Comparison of ENCODE assay signal across 18 cellular contexts in genomic region chr4:147691820-147692219, GRCh38.
"Had no signal": no experiment of that assay in that cellular context is flagged by ENCODE, and none has a peak within 500 bp of the region (broad histone marks: within the 10 kb centered on the region; RNA-seq: fewer than 3 reads in every experiment).

No MANE protein-coding gene starts in this region.

- H3K9me3 ChIP-seq: SJSA1 had no signal

- H3K36me3 ChIP-seq: SJSA1 had no signal

- H3K4me3 ChIP-seq: SJSA1, SK-N-MC had no signal

- H3K27ac ChIP-seq: KMS-11, SJSA1, SK-N-MC had no signal

- H3K9ac ChIP-seq: KMS-11 had no signal

- H3K4me1 ChIP-seq: SJSA1 had no signal

- H3K4me2 ChIP-seq: KMS-11 had no signal

- DNase-seq: Kasumi-1, MM.1S, NCI-H1092 treated with DMSO at 0.1 percent for 48 hours, NCI-H1436, NCI-H187, NCI-H2029, NCI-H2081 treated with DMSO at 0.1 percent for 48 hours, NCI-H2171 treated with DMSO at 0.1 percent for 48 hours, NCI-H345, NCI-H446 treated with DMSO at 0.1 percent for 48 hours, NCI-H510A treated with DMSO at 0.1 percent for 48 hours, NCI-H526, Right ventricle myocardium superior, RPMI8226, SIG-M5 had no signal
